ENCODE assay signal across 9 cellular contexts in the genomic region with DNA sequence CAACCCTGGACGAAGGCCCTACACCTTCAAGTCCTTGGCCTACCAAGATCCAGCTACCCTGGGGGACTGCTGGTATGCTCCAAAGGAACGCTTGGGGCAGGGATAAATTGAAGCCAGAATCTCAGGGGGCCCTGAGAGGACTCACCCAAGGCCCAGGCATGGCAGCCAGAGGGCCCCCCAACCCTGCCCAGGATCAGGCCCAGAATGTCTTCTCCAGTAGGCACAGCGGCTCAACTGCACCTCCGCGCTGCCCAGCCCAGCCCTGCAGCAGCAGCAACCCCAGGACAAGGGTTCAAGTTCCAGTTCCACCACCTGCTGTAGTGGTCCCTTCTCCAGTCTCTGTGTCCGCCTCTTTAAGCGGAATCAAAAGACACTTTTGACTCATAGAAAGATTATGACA. TPM values are rescaled to one million over a fixed set of nuclear protein-coding genes. Genes with fewer than 3 reads are reported as not detected.
DNase-seq lines count a peak whose midpoint lies in the region; ATAC-seq and TF ChIP-seq lines count a peak whose summit lies in the region.
"Had no signal": no experiment of that assay in that cellular context is flagged by ENCODE, and none has a peak within 500 bp of the region (broad histone marks: within the 10 kb centered on the region; RNA-seq: fewer than 3 reads in every experiment).

No MANE protein-coding gene starts in this region.

- intact Hi-C loops in esophagus muscularis mucosa (cut with DNase I): loop anchor here (5.0 kb wide), 1 partner anchor 57 kb away; no protein-coding TSS in a partner anchor

- TF ChIP-seq EP300 in esophagus muscularis mucosa (IDR thresholded peaks at IDR 0.05): no peak

- H3K4me3 ChIP-seq in esophagus muscularis mucosa: peak overlapping the region; percentile 88 to 97 (median 92)
- peak overlapping the region; percentile 75 for H3K4me3 ChIP-seq in retinal pigment epithelial cell (ENCODE audit: low read length)

- H3K36me3 ChIP-seq in esophagus muscularis mucosa: no peaks in the 10 kb centered on the region

- no peaks in the 10 kb centered on the region for H3K27me3 ChIP-seq in esophagus muscularis mucosa

- H3K27ac ChIP-seq in esophagus muscularis mucosa (replicated peaks in 1 of 4): peak overlapping the region in 3 of 4 donors; percentile 87 to 91 (median 90)

- no peaks in the 10 kb centered on the region for H3K9me3 ChIP-seq in esophagus muscularis mucosa

- no peak for TF ChIP-seq POLR2A in esophagus muscularis mucosa (IDR thresholded peaks at IDR 0.05; ENCODE audit: low read depth)

- ATAC-seq in HG02885 (IDR thresholded peaks at IDR 0.05; ENCODE audit: poor library complexity, unreplicated experiment): no peak
- ATAC-seq in GM21737 (IDR thresholded peaks at IDR 0.05; ENCODE audit: unreplicated experiment): no peak
- no peak for ATAC-seq in HG03135 (IDR thresholded peaks at IDR 0.05; ENCODE audit: unreplicated experiment)

- TF ChIP-seq CTCF in GM13976 (IDR thresholded peaks at IDR 0.05; ENCODE audit: borderline replicate concordance, control extremely low read depth, extremely low read depth, insufficient read depth, missing control alignments): no peak
- no peak for TF ChIP-seq CTCF in esophagus muscularis mucosa (IDR thresholded peaks at IDR 0.05)
- TF ChIP-seq CTCF in retinal pigment epithelial cell (conservative IDR thresholded peaks at IDR 0.05; ENCODE audit: low read depth, low read length): no peak

- DNase-seq in GM13976 (ENCODE audit: low spot score) (peak; percentile 35), RPMI8226 (peak; percentile 18), esophagus muscularis mucosa (ENCODE audit: extremely low spot score) (no peak), retinal pigment epithelial cell (ENCODE audit: low read depth) (no peak), NCI-H510A treated with DMSO at 0.1 percent for 48 hours (lab: John Stamatoyannopoulos, UW) (no peak)
- DNase-seq: SHP77 treated with DMSO at 0.1 percent for 48 hours had no signal

- WGBS in esophagus muscularis mucosa: 87% methylated on average over 3 of the region's 7 CpGs

- H3K4me1 ChIP-seq in esophagus muscularis mucosa: peaks cover 12 to 32% (median 29%) of the 10 kb centered on the region in 4 donors

- in situ Hi-C loops in GM13976 (cut with MboI; ENCODE audit: low sequenced_read_pairs, unreplicated experiment): no loop called here

RNA-seq across cellular contexts. Expression of gene TFAP4, which starts 2.2 kb away (rescaled TPM):
- total RNA-seq in esophagus muscularis mucosa: 1 to 10 TPM; 2.8 to 4.6 (median 3.7) TPM

RNA-seq across cellular contexts. Expression of gene SRL, which starts 28.7 kb away (rescaled TPM):
- total RNA-seq in esophagus muscularis mucosa: 1 to 10 TPM in 3 of 4 donors, under 1 TPM in 1; 0.83 to 2.2 (median 1.5) TPM

RNA-seq across cellular contexts. Expression of gene GLIS2, which starts 45.3 kb away (rescaled TPM):
- 10 to 100 TPM; 10.8 to 32.6 (median 14.9) TPM for total RNA-seq in esophagus muscularis mucosa

Comparison
In these comparisons a context has a peak if more than half of its experiments do, and no peak if none do; other contexts are left out.
1. DNase-seq: peak in GM13976 (single experiment) and RPMI8226 (single experiment); none in esophagus muscularis mucosa (single experiment), retinal pigment epithelial cell (single experiment) and NCI-H510A treated with DMSO at 0.1 percent for 48 hours (single experiment).